1 cellular context compared by ENCODE assay signal in the genomic region with DNA sequence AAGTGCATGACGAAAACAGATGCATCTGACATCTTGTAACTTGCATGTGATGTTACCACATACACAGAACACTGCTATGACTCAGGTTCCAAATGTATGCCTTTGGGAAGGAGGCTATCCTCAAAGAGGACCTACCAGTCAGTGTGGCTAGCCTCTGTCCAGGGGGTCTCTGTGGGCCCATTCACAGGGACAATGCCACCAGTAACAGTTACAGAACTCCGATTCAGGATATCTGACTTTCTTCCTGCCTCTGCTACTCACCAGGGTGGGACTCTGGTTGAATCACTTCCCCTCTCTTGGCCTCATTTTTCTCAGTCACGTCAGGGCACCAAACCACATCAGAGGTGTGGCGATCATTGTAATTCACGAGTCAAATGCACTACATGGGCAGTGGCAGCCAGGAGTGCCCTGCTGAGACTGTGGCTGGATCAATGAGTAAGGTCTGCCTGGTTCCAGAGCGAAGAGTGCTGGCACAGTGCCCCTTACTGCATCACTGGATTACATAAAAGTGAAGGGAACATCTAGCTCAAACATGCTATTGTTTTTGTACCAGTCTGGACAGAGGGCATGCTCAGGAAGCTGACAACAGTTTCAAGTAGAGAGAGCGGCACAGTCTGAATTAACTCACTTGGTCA.
TF ChIP-seq lines count a peak whose summit lies in the region.

No MANE protein-coding gene starts in this region.

TF ChIP-seq in GM12878, 131 proteins besides CTCF, POLR2A, EP300 and RAD21 (continued from another document):
- TF ChIP-seq, protein P1, sequence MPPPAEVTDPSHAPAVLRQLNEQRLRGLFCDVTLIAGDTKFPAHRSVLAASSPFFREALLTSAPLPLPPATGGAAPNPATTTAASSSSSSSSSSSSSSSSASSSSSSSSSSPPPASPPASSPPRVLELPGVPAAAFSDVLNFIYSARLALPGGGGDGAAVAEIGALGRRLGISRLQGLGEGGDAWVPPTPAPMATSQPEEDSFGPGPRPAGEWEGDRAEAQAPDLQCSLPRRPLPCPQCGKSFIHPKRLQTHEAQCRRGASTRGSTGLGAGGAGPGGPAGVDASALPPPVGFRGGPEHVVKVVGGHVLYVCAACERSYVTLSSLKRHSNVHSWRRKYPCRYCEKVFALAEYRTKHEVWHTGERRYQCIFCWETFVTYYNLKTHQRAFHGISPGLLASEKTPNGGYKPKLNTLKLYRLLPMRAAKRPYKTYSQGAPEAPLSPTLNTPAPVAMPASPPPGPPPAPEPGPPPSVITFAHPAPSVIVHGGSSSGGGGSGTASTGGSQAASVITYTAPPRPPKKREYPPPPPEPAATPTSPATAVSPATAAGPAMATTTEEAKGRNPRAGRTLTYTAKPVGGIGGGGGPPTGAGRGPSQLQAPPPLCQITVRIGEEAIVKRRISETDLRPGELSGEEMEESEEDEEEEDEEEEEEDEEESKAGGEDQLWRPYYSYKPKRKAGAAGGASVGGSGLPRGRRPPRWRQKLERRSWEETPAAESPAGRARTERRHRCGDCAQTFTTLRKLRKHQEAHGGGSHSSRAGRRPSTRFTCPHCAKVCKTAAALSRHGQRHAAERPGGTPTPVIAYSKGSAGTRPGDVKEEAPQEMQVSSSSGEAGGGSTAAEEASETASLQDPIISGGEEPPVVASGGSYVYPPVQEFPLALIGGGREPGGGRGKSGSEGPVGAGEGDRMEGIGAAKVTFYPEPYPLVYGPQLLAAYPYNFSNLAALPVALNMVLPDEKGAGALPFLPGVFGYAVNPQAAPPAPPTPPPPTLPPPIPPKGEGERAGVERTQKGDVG (CRISPR knock-in tag; IDR thresholded peaks at IDR 0.05), result no peak
- TF ChIP-seq POU2F2 (IDR thresholded peaks at IDR 0.05; ENCODE audit: borderline replicate concordance, low read depth, low read length) (peak; percentile 15; the same call in 1 of the 3 replicates), NR2F1 (conservative IDR thresholded peaks at IDR 0.05) (0 out of 2 replicates have a peak, but pooled peaks have one; percentile 19), BACH1 (IDR thresholded peaks at IDR 0.05; ENCODE audit: borderline replicate concordance) (peak; percentile 18; the same call in 1 of the 2 replicates), BCL11A (IDR thresholded peaks at IDR 0.05; ENCODE audit: low read depth, low read length) (peak; percentile 80), SMC3 (IDR thresholded peaks at IDR 0.05; ENCODE audit: borderline replicate concordance, low read length) (peak; percentile 9; the same call in 1 of the 2 replicates), CREM (IDR thresholded peaks at IDR 0.05; ENCODE audit: low read depth) (peak; percentile 60), PAX5 (IDR thresholded peaks at IDR 0.05; ENCODE audit: borderline replicate concordance, low read depth, low read length) (peak; percentile 32; the same call in 1 of the 2 replicates), NFXL1 (IDR thresholded peaks at IDR 0.05; ENCODE audit: borderline replicate concordance) (no peak), CREB1 (IDR thresholded peaks at IDR 0.05; ENCODE audit: low read depth) (peak; percentile 55; the same call in 1 of the 2 replicates), SIN3A (IDR thresholded peaks at IDR 0.05; ENCODE audit: low read depth, low read length) (no peak), TCF7 (IDR thresholded peaks at IDR 0.05; ENCODE audit: borderline replicate concordance) (peak; percentile 95), SMAD1 (IDR thresholded peaks at IDR 0.05; ENCODE audit: low read depth, partially characterized antibody) (no peak), NBN (IDR thresholded peaks at IDR 0.05) (peak; percentile 53; the same call in 1 of the 2 replicates), IRF4 (IDR thresholded peaks at IDR 0.05; ENCODE audit: low read depth, low read length) (peak; percentile 65; the same call in 1 of the 2 replicates), DPF2 (IDR thresholded peaks at IDR 0.05) (peak; percentile 74), IKZF2 (IDR thresholded peaks at IDR 0.05) (peak; percentile 68 to 77; a peak in 2 of 4 replicates), MEF2A (IDR thresholded peaks at IDR 0.05; ENCODE audit: insufficient read depth, low read depth, low read length) (no peak), RB1 (IDR thresholded peaks at IDR 0.05; ENCODE audit: borderline replicate concordance) (no peak), YY1 (IDR thresholded peaks at IDR 0.05; ENCODE audit: low read depth, low read length) (no peak), GATAD2B (conservative IDR thresholded peaks at IDR 0.05; ENCODE audit: low read depth) (no peak; the same call in 1 of the 2 replicates), EED (IDR thresholded peaks at IDR 0.05; ENCODE audit: low read depth) (peak; percentile 42; the same call in 1 of the 2 replicates), HDAC2 (IDR thresholded peaks at IDR 0.05) (no peak), EGR1 (IDR thresholded peaks at IDR 0.05; ENCODE audit: borderline replicate concordance in 1 of 2, low read depth in 2 of 2, low read length in 2 of 2) (0 out of 3 replicates have a peak, but pooled peaks of 1 of the 2 experiments have one; percentile 1), ETV6 (conservative IDR thresholded peaks at IDR 0.05 in 1 of 2, IDR thresholded peaks at IDR 0.05 in 1 of 2; ENCODE audit: borderline replicate concordance in 1 of 2, low read depth in 1 of 2) (no peak), IRF5 (IDR thresholded peaks at IDR 0.05; ENCODE audit: borderline replicate concordance) (no peak), JUND (IDR thresholded peaks at IDR 0.05; ENCODE audit: low read depth, low read length) (no peak)
- TF ChIP-seq, protein P2, sequence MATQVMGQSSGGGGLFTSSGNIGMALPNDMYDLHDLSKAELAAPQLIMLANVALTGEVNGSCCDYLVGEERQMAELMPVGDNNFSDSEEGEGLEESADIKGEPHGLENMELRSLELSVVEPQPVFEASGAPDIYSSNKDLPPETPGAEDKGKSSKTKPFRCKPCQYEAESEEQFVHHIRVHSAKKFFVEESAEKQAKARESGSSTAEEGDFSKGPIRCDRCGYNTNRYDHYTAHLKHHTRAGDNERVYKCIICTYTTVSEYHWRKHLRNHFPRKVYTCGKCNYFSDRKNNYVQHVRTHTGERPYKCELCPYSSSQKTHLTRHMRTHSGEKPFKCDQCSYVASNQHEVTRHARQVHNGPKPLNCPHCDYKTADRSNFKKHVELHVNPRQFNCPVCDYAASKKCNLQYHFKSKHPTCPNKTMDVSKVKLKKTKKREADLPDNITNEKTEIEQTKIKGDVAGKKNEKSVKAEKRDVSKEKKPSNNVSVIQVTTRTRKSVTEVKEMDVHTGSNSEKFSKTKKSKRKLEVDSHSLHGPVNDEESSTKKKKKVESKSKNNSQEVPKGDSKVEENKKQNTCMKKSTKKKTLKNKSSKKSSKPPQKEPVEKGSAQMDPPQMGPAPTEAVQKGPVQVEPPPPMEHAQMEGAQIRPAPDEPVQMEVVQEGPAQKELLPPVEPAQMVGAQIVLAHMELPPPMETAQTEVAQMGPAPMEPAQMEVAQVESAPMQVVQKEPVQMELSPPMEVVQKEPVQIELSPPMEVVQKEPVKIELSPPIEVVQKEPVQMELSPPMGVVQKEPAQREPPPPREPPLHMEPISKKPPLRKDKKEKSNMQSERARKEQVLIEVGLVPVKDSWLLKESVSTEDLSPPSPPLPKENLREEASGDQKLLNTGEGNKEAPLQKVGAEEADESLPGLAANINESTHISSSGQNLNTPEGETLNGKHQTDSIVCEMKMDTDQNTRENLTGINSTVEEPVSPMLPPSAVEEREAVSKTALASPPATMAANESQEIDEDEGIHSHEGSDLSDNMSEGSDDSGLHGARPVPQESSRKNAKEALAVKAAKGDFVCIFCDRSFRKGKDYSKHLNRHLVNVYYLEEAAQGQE (IDR thresholded peaks at IDR 0.05; ENCODE audit: low read depth, low read length), result no peak
- TF ChIP-seq, protein P3, sequence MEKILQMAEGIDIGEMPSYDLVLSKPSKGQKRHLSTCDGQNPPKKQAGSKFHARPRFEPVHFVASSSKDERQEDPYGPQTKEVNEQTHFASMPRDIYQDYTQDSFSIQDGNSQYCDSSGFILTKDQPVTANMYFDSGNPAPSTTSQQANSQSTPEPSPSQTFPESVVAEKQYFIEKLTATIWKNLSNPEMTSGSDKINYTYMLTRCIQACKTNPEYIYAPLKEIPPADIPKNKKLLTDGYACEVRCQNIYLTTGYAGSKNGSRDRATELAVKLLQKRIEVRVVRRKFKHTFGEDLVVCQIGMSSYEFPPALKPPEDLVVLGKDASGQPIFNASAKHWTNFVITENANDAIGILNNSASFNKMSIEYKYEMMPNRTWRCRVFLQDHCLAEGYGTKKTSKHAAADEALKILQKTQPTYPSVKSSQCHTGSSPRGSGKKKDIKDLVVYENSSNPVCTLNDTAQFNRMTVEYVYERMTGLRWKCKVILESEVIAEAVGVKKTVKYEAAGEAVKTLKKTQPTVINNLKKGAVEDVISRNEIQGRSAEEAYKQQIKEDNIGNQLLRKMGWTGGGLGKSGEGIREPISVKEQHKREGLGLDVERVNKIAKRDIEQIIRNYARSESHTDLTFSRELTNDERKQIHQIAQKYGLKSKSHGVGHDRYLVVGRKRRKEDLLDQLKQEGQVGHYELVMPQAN (conservative IDR thresholded peaks at IDR 0.05), result no peak
TF ChIP-seq in GM12878: peak in this region for 29.
